Comparison of ENCODE assay signal across 8 cellular contexts in genomic region chr5:36744041-36744677, GRCh38.
A peak's percentile ranks its signal among the peaks of the same experiment; 100 is the strongest.
DNase-seq lines count a peak whose midpoint lies in the region; ATAC-seq and TF ChIP-seq lines count a peak whose summit lies in the region.

No MANE protein-coding gene starts in this region.

- H4K12ac ChIP-seq in trophoblast cell (ENCODE audit: low read depth, low read length) = no peak overlapping the region

- DNase-seq in DMS153 treated with DMSO at 0.1 percent for 48 hours (lab: John Stamatoyannopoulos, UW; ENCODE audit: unreplicated experiment) = peak; percentile 42
- DNase-seq in H7 = no peak
- DNase-seq in OCI-M1 (lab: John Stamatoyannopoulos, UW) = peak; percentile 79
- DNase-seq in erythroblast (lab: John Stamatoyannopoulos, UW) = peak; percentile 39 to 46
- no peak for DNase-seq in trophoblast cell
- DNase-seq in germinal center (ENCODE audit: low spot score) = no peak
- no peak for DNase-seq in foreskin keratinocyte
- no peak for DNase-seq in epidermal melanocyte (ENCODE audit: insufficient read length, low spot score)

- H2BK120ac ChIP-seq in trophoblast cell (ENCODE audit: insufficient read depth, low read length, poor library complexity) = no peak overlapping the region

- peaks cover 9% of the 10 kb centered on the region for H3K79me1 ChIP-seq in trophoblast cell (ENCODE audit: low read length)

- no peak overlapping the region for H3K23ac ChIP-seq in trophoblast cell (ENCODE audit: low read length)

- H3K18ac ChIP-seq in trophoblast cell (ENCODE audit: low read length) = no peak overlapping the region

- no peak overlapping the region for H3K9ac ChIP-seq in trophoblast cell (ENCODE audit: low read length)

- no CpG with 5 or more reads among the region's 18 CpGs for WGBS in trophoblast cell (ENCODE audit: extremely low coverage, insufficient coverage, insufficient read length)

- no peak for ATAC-seq in foreskin keratinocyte

- H2BK12ac ChIP-seq in trophoblast cell (ENCODE audit: low read length) = no peak overlapping the region

- H3K4me1 ChIP-seq in trophoblast cell (ENCODE audit: control insufficient read depth in 1 of 2, insufficient read depth in 2 of 2, low read length in 2 of 2) (peaks cover 5 to 12% of the 10 kb centered on the region in 2 experiments), foreskin keratinocyte (no peaks in the 10 kb centered on the region)

- H3K4me2 ChIP-seq in trophoblast cell (ENCODE audit: low read length) = peak overlapping the region; percentile 98

- H2AFZ ChIP-seq in trophoblast cell (ENCODE audit: insufficient read depth, low read length, poor library complexity) = peak overlapping the region; percentile 68

- TF ChIP-seq CTCF in foreskin keratinocyte (conservative IDR thresholded peaks at IDR 0.05) = no peak

- H3K4ac ChIP-seq in trophoblast cell (ENCODE audit: low read depth, low read length) = no peak overlapping the region

- no peaks in the 10 kb centered on the region for H3K9me3 ChIP-seq in trophoblast cell (ENCODE audit: insufficient read depth, low read depth, low read length)

- H3K27me3 ChIP-seq in H7 (ENCODE audit: control insufficient read depth, insufficient read depth, low read length) (peaks cover 29% of the 10 kb centered on the region), trophoblast cell (ENCODE audit: insufficient read depth, low read length) (no peaks in the 10 kb centered on the region), foreskin keratinocyte (peaks cover 20% of the 10 kb centered on the region)

- H3K36me3 ChIP-seq in H7 (replicated peaks; ENCODE audit: control insufficient read depth, insufficient read depth, low read length) (no peaks in the 10 kb centered on the region), trophoblast cell (ENCODE audit: control insufficient read depth in 1 of 2, insufficient read depth in 2 of 2, low read length in 2 of 2) (no peaks in the 10 kb centered on the region)

- H4K91ac ChIP-seq in trophoblast cell (ENCODE audit: low read depth, low read length) = no peak overlapping the region

- H4K8ac ChIP-seq in trophoblast cell (ENCODE audit: low read depth, low read length) = peak overlapping the region; percentile 40

- H2BK5ac ChIP-seq in trophoblast cell (ENCODE audit: low read depth, low read length, poor library complexity) = no peak overlapping the region

- no peak overlapping the region for H3K14ac ChIP-seq in trophoblast cell (ENCODE audit: low read length)

- no peaks in the 10 kb centered on the region for H3K79me2 ChIP-seq in trophoblast cell (ENCODE audit: control insufficient read depth, insufficient read depth, low read length, poor library complexity)

- peak overlapping the region; percentile 71 for H3K4me3 ChIP-seq in H7 (ENCODE audit: insufficient read depth, low read depth, low read length)
- H3K4me3 ChIP-seq in trophoblast cell (ENCODE audit: low read depth, low read length) = no peak overlapping the region

- no peak overlapping the region for H2AK5ac ChIP-seq in trophoblast cell (ENCODE audit: low read length)

- H3K27ac ChIP-seq in trophoblast cell (ENCODE audit: low read depth, low read length) (peak overlapping the region; percentile 78), foreskin keratinocyte (no peak overlapping the region)

- TF ChIP-seq POLR2A in erythroblast (IDR thresholded peaks at IDR 0.05; ENCODE audit: low read length) = no peak

Comparison
In these comparisons a context has a peak if more than half of its experiments do, and no peak if none do; other contexts are left out.
1. DNase-seq: peak in DMS153 treated with DMSO at 0.1 percent for 48 hours (single experiment), OCI-M1 (single experiment) and erythroblast (2 of 2); none in H7 (single experiment), trophoblast cell (0 of 2), germinal center (single experiment), foreskin keratinocyte (0 of 2) and epidermal melanocyte (single experiment).